Comparison of ENCODE assay signal across 10 cellular contexts in the genomic region with DNA sequence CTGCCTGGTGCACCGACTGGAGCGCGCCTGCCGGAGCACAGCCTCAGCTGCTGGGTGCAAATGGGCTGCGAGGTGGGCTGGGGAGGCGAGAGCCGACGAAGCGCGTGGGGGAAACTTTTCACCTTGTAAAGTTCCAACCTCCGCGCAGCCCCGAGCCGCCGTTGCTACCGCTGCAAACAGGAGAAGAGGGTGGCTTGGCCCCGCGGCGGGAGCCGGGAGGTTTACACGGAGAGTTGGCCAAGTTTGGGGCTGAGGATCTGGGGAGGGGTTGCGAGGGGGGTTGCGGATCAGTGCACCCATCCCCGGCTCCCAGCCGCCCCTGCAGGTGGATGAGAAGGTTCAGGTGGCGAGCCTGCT. TPM values are rescaled to one million over a fixed set of nuclear protein-coding genes. Genes with fewer than 3 reads are reported as not detected.
A peak's percentile ranks its signal among the peaks of the same experiment; 100 is the strongest.
DNase-seq lines count a peak whose midpoint lies in the region; TF ChIP-seq lines count a peak whose summit lies in the region.
"Had no signal": no experiment of that assay in that cellular context is flagged by ENCODE, and none has a peak within 500 bp of the region (broad histone marks: within the 10 kb centered on the region; RNA-seq: fewer than 3 reads in every experiment).

No MANE protein-coding gene starts in this region.

- H4K91ac ChIP-seq in neuronal stem cell (ENCODE audit: low read depth, low read length, poor library complexity): peak overlapping the region; percentile 76

- H3K27me3 ChIP-seq in neuronal stem cell (ENCODE audit: control insufficient read depth in 3 of 3, insufficient read depth in 3 of 3, low read depth in 1 of 3, low read length in 3 of 3): no peaks in the 10 kb centered on the region

- H3K14ac ChIP-seq in neuronal stem cell (ENCODE audit: low read length): peak overlapping the region; percentile 84

- H3K4me1 ChIP-seq in neuronal stem cell (ENCODE audit: control insufficient read depth in 2 of 2, insufficient read depth in 1 of 2, low read depth in 1 of 2, low read length in 2 of 2): peaks cover 23 to 35% of the 10 kb centered on the region in 2 donors

- H3K4ac ChIP-seq in neuronal stem cell (ENCODE audit: low read length): peak overlapping the region; percentile 87

- H3K36me3 ChIP-seq in neuronal stem cell (replicated peaks in 1 of 2; ENCODE audit: control insufficient read depth in 2 of 2, insufficient read depth in 2 of 2, low read length in 2 of 2): no peaks in the 10 kb centered on the region

- H2BK120ac ChIP-seq in neuronal stem cell (ENCODE audit: low read depth, low read length): peak overlapping the region; percentile 99

- H3K23ac ChIP-seq in neuronal stem cell (ENCODE audit: low read depth, low read length, poor library complexity): peak overlapping the region; percentile 56

- H2BK15ac ChIP-seq in neuronal stem cell (ENCODE audit: low read length): peak overlapping the region; percentile 96

- peak overlapping the region; percentile 86 for H4K8ac ChIP-seq in neuronal stem cell (ENCODE audit: low read depth, low read length)

- H3K27ac ChIP-seq in neuronal stem cell (replicated peaks; ENCODE audit: low read length): peak overlapping the region; percentile 77
- H3K27ac ChIP-seq: VCaP had no signal

- no peaks in the 10 kb centered on the region for H3K9me3 ChIP-seq in neuronal stem cell (replicated peaks in 1 of 2; ENCODE audit: control insufficient read depth in 2 of 2, insufficient read depth in 1 of 2, low read depth in 1 of 2, low read length in 2 of 2)

- no peak overlapping the region for H2BK12ac ChIP-seq in neuronal stem cell (ENCODE audit: low read length)

- H2AK5ac ChIP-seq in neuronal stem cell (ENCODE audit: low read depth, low read length): peak overlapping the region; percentile 56

- no peak for DNase-seq in AG09309 (ENCODE audit: low read depth)
- peak; percentile 82 for DNase-seq in NCI-H526 treated with DMSO at 0.1 percent for 48 hours (lab: John Stamatoyannopoulos, UW)
- peak; percentile 8 for DNase-seq in fibroblast of pulmonary artery (ENCODE audit: low read depth)
- DNase-seq in neuronal stem cell (ENCODE audit: low spot score): peak; percentile 33
- DNase-seq in H4 (ENCODE audit: low spot score): no peak
- DNase-seq in OCI-M1 (lab: John Stamatoyannopoulos, UW): no peak
- no peak for DNase-seq in NCI-H1092 (lab: John Stamatoyannopoulos, UW)
- DNase-seq in effector CD8-positive, alpha-beta T cell (lab: John Stamatoyannopoulos, UW): no peak
- DNase-seq: cortex of kidney had no signal

- no CpG with 5 or more reads among the region's 26 CpGs for WGBS in neuronal stem cell (ENCODE audit: extremely low coverage in 2 of 2, insufficient read length in 2 of 2, insufficient replicate concordance in 1 of 2), 2 donors

- peak overlapping the region; percentile 96 for H3K9ac ChIP-seq in neuronal stem cell (ENCODE audit: low read depth, low read length, poor library complexity)

- peak overlapping the region; percentile 99 for H3K4me2 ChIP-seq in neuronal stem cell (ENCODE audit: insufficient read depth, low read length, poor library complexity, severe bottlenecking)

- H2BK5ac ChIP-seq in neuronal stem cell (ENCODE audit: low read length): peak overlapping the region; percentile 98

- H3K18ac ChIP-seq in neuronal stem cell (ENCODE audit: low read length): peak overlapping the region; percentile 99

- H3K4me3 ChIP-seq in AG09309 (ENCODE audit: control insufficient read depth, low read depth, low read length) (peak overlapping the region; percentile 45), fibroblast of pulmonary artery (replicated peaks; ENCODE audit: low read depth, low read length) (peak overlapping the region; percentile 34), neuronal stem cell (ENCODE audit: low read length in 2 of 2) (peak overlapping the region; percentile 84 to 93)

- H3K79me1 ChIP-seq in neuronal stem cell (ENCODE audit: low read depth, low read length): no peaks in the 10 kb centered on the region

- TF ChIP-seq CTCF in AG09309 (IDR thresholded peaks at IDR 0.05; ENCODE audit: control insufficient read depth, insufficient read depth, low read depth, low read length, missing control alignments) (no peak), fibroblast of pulmonary artery (IDR thresholded peaks at IDR 0.05; ENCODE audit: low read length, missing control alignments) (no peak)

- H2AFZ ChIP-seq in neuronal stem cell (ENCODE audit: low read length): peak overlapping the region; percentile 91

RNA-seq across cellular contexts. Expression of a gene that starts 0.6 kb away (rescaled TPM):
- 4.9 TPM for polyA plus RNA-seq in neuronal stem cell (2013, experiment 1 of 2)
- polyA plus RNA-seq in neuronal stem cell (2013, experiment 2 of 2): 4.1 TPM
- 0.04 and 0.08 TPM in 2 replicates for total RNA-seq in H4 (2014; rRNA removed; shearing (Covaris generic))

Comparison
In these comparisons a context has a peak if more than half of its experiments do, and no peak if none do; other contexts are left out.
1. DNase-seq: peak in NCI-H526 treated with DMSO at 0.1 percent for 48 hours (single experiment), fibroblast of pulmonary artery (single experiment) and neuronal stem cell (single experiment); none in AG09309 (single experiment), H4 (single experiment), OCI-M1 (single experiment), NCI-H1092 (single experiment) and effector CD8-positive, alpha-beta T cell (single experiment).
2. H3K4me3 ChIP-seq: peak in every context shown above with its lines; median percentile 88 in neuronal stem cell; 45 in AG09309; 34 in fibroblast of pulmonary artery.